Comparison of ENCODE assay signal across 1 cellular context in genomic region chr5:80198399-80198798, GRCh38.
TF ChIP-seq lines count a peak whose summit lies in the region.

No MANE protein-coding gene starts in this region.

TF ChIP-seq in HepG2, 621 proteins besides CTCF, POLR2A, EP300 and RAD21 (continued from another document):
- TF ChIP-seq SNAPC4 (CRISPR knock-in tag; IDR thresholded peaks at IDR 0.05) (no peak), ZNF780A (CRISPR knock-in tag; IDR thresholded peaks at IDR 0.05) (no peak), ZNF547 (CRISPR knock-in tag; IDR thresholded peaks at IDR 0.05) (no peak), IRX3 (CRISPR knock-in tag; IDR thresholded peaks at IDR 0.05; ENCODE audit: borderline replicate concordance, low read depth) (no peak), ZNF687 (CRISPR knock-in tag; IDR thresholded peaks at IDR 0.05) (no peak), BRF2 (CRISPR knock-in tag; IDR thresholded peaks at IDR 0.05) (no peak), ZNF850 (CRISPR knock-in tag; conservative IDR thresholded peaks at IDR 0.05) (no peak), MTF1 (CRISPR knock-in tag; IDR thresholded peaks at IDR 0.05) (no peak), SRSF9 (IDR thresholded peaks at IDR 0.05; ENCODE audit: borderline replicate concordance, insufficient read depth, low read depth, low read length, poor library complexity, severe bottlenecking) (no peak)
